ENCODE assay signal across 1 cellular context in genomic region chr3:139122221-139122581, GRCh38.
TF ChIP-seq lines count a peak whose summit lies in the region.

No MANE protein-coding gene starts in this region.

TF ChIP-seq in liver, 16 proteins besides CTCF, POLR2A, EP300 and RAD21 (continued from another document):
- TF ChIP-seq, protein P1, sequence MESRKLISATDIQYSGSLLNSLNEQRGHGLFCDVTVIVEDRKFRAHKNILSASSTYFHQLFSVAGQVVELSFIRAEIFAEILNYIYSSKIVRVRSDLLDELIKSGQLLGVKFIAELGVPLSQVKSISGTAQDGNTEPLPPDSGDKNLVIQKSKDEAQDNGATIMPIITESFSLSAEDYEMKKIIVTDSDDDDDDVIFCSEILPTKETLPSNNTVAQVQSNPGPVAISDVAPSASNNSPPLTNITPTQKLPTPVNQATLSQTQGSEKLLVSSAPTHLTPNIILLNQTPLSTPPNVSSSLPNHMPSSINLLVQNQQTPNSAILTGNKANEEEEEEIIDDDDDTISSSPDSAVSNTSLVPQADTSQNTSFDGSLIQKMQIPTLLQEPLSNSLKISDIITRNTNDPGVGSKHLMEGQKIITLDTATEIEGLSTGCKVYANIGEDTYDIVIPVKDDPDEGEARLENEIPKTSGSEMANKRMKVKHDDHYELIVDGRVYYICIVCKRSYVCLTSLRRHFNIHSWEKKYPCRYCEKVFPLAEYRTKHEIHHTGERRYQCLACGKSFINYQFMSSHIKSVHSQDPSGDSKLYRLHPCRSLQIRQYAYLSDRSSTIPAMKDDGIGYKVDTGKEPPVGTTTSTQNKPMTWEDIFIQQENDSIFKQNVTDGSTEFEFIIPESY (IDR thresholded peaks at IDR 0.05) = no peak
- TF ChIP-seq SP1 (IDR thresholded peaks at IDR 0.05) = no peak
- TF ChIP-seq FOXA1 (IDR thresholded peaks at IDR 0.05) = no peak
- TF ChIP-seq TAF1 (conservative IDR thresholded peaks at IDR 0.05) = no peak
- no peak for TF ChIP-seq HNF4A (conservative IDR thresholded peaks at IDR 0.05)
- no peak for TF ChIP-seq MAX (IDR thresholded peaks at IDR 0.05)
- no peak for TF ChIP-seq RXRA (IDR thresholded peaks at IDR 0.05)
- TF ChIP-seq GABPA (IDR thresholded peaks at IDR 0.05 in 1 of 2, conservative IDR thresholded peaks at IDR 0.05 in 1 of 2) = peak in 1 of 2 donors; percentile 7
- peak; percentile 47 for TF ChIP-seq YY1 (IDR thresholded peaks at IDR 0.05)
- TF ChIP-seq EGR1 (IDR thresholded peaks at IDR 0.05; ENCODE audit: low read depth in 2 of 2) = no peak
- no peak for TF ChIP-seq HNF4G (IDR thresholded peaks at IDR 0.05)
- peak; percentile 16 for TF ChIP-seq FOXA2 (IDR thresholded peaks at IDR 0.05)
- no peak for TF ChIP-seq NR2F2 (IDR thresholded peaks at IDR 0.05)
- TF ChIP-seq JUND (IDR thresholded peaks at IDR 0.05) = peak in 1 of 2 donors; percentile 26
- no peak for TF ChIP-seq ATF3 (IDR thresholded peaks at IDR 0.05)
